Comparison of ENCODE assay signal across 2 cellular contexts in genomic region chr4:1984406-1985191, GRCh38.
TF ChIP-seq lines count a peak whose summit lies in the region.

No MANE protein-coding gene starts in this region.

TF ChIP-seq in HCT116, 20 proteins besides CTCF, POLR2A, EP300 and RAD21:
- TF ChIP-seq CBX3 (IDR thresholded peaks at IDR 0.05; ENCODE audit: low read depth) = no peak
- TF ChIP-seq SP1 (IDR thresholded peaks at IDR 0.05; ENCODE audit: low read depth) = no peak
- TF ChIP-seq, protein P1, sequence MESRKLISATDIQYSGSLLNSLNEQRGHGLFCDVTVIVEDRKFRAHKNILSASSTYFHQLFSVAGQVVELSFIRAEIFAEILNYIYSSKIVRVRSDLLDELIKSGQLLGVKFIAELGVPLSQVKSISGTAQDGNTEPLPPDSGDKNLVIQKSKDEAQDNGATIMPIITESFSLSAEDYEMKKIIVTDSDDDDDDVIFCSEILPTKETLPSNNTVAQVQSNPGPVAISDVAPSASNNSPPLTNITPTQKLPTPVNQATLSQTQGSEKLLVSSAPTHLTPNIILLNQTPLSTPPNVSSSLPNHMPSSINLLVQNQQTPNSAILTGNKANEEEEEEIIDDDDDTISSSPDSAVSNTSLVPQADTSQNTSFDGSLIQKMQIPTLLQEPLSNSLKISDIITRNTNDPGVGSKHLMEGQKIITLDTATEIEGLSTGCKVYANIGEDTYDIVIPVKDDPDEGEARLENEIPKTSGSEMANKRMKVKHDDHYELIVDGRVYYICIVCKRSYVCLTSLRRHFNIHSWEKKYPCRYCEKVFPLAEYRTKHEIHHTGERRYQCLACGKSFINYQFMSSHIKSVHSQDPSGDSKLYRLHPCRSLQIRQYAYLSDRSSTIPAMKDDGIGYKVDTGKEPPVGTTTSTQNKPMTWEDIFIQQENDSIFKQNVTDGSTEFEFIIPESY (IDR thresholded peaks at IDR 0.05; ENCODE audit: extremely low read depth, insufficient replicate concordance, low read length) = no peak
- TF ChIP-seq, protein P2, sequence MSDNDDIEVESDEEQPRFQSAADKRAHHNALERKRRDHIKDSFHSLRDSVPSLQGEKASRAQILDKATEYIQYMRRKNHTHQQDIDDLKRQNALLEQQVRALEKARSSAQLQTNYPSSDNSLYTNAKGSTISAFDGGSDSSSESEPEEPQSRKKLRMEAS (IDR thresholded peaks at IDR 0.05) = no peak
- TF ChIP-seq TCF7L2 (IDR thresholded peaks at IDR 0.05; ENCODE audit: borderline replicate concordance, extremely low read depth, insufficient read depth, insufficient read length) = no peak
- no peak for TF ChIP-seq ZNF274 (IDR thresholded peaks at IDR 0.05; ENCODE audit: low read depth, low read length)
- no peak for TF ChIP-seq ELF1 (IDR thresholded peaks at IDR 0.05; ENCODE audit: borderline replicate concordance, low read depth)
- no peak for TF ChIP-seq FOSL1 (IDR thresholded peaks at IDR 0.05; ENCODE audit: low read depth)
- no peak for TF ChIP-seq EZH2phosphoT487 (IDR thresholded peaks at IDR 0.05; ENCODE audit: borderline replicate concordance)
- no peak for TF ChIP-seq EGR1 (IDR thresholded peaks at IDR 0.05; ENCODE audit: low read depth)
- TF ChIP-seq ZFX (IDR thresholded peaks at IDR 0.05) = no peak
- no peak for TF ChIP-seq REST (IDR thresholded peaks at IDR 0.05; ENCODE audit: low read depth)

TF ChIP-seq in GM12878, 131 proteins besides CTCF, POLR2A, EP300 and RAD21:
- TF ChIP-seq, protein P1 (IDR thresholded peaks at IDR 0.05) = no peak
- TF ChIP-seq SRF (IDR thresholded peaks at IDR 0.05; ENCODE audit: low read depth in 2 of 2, low read length in 2 of 2) (no peak), PAX5 (IDR thresholded peaks at IDR 0.05; ENCODE audit: borderline replicate concordance, low read depth, low read length) (no peak), SPI1 (IDR thresholded peaks at IDR 0.05; ENCODE audit: borderline replicate concordance, insufficient read depth, low read depth, low read length) (no peak), SIN3A (IDR thresholded peaks at IDR 0.05; ENCODE audit: low read depth, low read length) (no peak), POLR2AphosphoS5 (IDR thresholded peaks at IDR 0.05; ENCODE audit: low read length) (no peak), GABPA (IDR thresholded peaks at IDR 0.05; ENCODE audit: low read depth) (no peak), NKRF (conservative IDR thresholded peaks at IDR 0.05) (no peak), NR2C1 (IDR thresholded peaks at IDR 0.05) (no peak), RFX5 (IDR thresholded peaks at IDR 0.05; ENCODE audit: low read depth, low read length) (no peak), WRNIP1 (IDR thresholded peaks at IDR 0.05; ENCODE audit: borderline replicate concordance, low read depth, low read length) (no peak), KAT2A (conservative IDR thresholded peaks at IDR 0.05; ENCODE audit: control insufficient read depth, low read depth, low read length) (no peak), SMC3 (IDR thresholded peaks at IDR 0.05; ENCODE audit: borderline replicate concordance, low read length) (no peak), KLF5 (IDR thresholded peaks at IDR 0.05; ENCODE audit: partially characterized antibody) (no peak), HCFC1 (IDR thresholded peaks at IDR 0.05; ENCODE audit: low read length) (no peak), SMAD5 (IDR thresholded peaks at IDR 0.05; ENCODE audit: low read depth) (no peak), ZNF384 (IDR thresholded peaks at IDR 0.05; ENCODE audit: borderline replicate concordance, low read depth, low read length) (no peak), MTA3 (IDR thresholded peaks at IDR 0.05; ENCODE audit: borderline replicate concordance, low read length) (no peak)
- TF ChIP-seq, protein P3, sequence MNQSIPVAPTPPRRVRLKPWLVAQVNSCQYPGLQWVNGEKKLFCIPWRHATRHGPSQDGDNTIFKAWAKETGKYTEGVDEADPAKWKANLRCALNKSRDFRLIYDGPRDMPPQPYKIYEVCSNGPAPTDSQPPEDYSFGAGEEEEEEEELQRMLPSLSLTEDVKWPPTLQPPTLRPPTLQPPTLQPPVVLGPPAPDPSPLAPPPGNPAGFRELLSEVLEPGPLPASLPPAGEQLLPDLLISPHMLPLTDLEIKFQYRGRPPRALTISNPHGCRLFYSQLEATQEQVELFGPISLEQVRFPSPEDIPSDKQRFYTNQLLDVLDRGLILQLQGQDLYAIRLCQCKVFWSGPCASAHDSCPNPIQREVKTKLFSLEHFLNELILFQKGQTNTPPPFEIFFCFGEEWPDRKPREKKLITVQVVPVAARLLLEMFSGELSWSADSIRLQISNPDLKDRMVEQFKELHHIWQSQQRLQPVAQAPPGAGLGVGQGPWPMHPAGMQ (IDR thresholded peaks at IDR 0.05; ENCODE audit: borderline replicate concordance) = no peak
